ENCODE assay signal across 8 cellular contexts in the genomic region with DNA sequence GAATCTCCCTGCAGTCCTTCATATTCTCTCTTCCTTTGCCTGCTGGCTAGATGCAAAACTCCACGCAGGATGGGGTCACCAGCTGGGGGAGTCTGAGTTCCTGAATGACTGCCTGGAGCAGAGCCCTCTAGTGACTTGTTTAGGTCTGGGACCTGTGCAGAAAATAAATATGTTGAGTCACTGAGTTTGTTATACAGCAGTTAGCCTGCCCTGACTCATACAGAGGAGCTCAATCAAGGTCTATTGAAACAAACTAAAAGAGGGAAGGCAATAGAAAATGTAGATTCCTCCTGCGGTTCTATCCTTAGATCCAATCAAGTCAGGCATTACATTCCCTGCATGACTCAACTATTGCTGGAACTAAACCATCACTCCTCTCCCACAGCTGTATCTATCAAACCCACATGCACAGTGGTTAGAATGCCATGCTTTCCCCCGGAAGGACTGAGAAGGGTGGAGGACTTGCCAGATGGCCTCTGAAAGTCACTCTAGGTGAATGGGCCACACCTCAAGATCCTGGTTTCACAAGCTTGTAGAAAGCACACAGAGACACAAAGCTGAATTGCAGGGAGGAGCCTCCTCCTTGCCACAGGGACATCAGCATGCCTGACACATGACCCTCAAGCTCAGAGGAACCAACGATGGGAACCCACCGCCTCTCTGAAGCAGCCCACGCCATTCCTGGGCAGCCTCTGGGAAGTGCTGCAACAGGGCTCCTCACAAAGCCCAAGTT.
DNase-seq lines count a peak whose midpoint lies in the region; ATAC-seq and TF ChIP-seq lines count a peak whose summit lies in the region.

No MANE protein-coding gene starts in this region.

- in situ Hi-C loops in transverse colon (cut with MboI; ENCODE audit: low pct_ligation_motif_present in 1 of 4, low pct_unique_long_range_greater_than_20kb in 1 of 4, low sequenced_read_pairs in 3 of 4), result no loop called here

- peaks cover 79% of the 10 kb centered on the region for H3K27me3 Mint-ChIP-seq in activated naive CD4-positive, alpha-beta T cell treated with anti-CD3 and anti-CD28 coated beads, Interleukin-2, amount 10 ng/mL, durations not matched to agents 7 days and 5 days

- no peak for TF ChIP-seq EP300 in transverse colon (IDR thresholded peaks at IDR 0.05; ENCODE audit: low read depth)

- H3K4me1 Mint-ChIP-seq in activated naive CD4-positive, alpha-beta T cell treated with anti-CD3 and anti-CD28 coated beads, Interleukin-2, amount 10 ng/mL, durations not matched to agents 7 days and 5 days, result peaks cover 19% of the 10 kb centered on the region

- 47 to 86% methylated on average over 1 to 6 of the region's 6 CpGs for WGBS in transverse colon (ENCODE audit: low coverage in 1 of 2), 2 donors

- no peak for ATAC-seq in lower lobe of right lung

- no peak for TF ChIP-seq POLR2A in transverse colon (IDR thresholded peaks at IDR 0.05)

- no TSS peak for BruUV-seq in OCI-LY7 (replicated peaks; lab: Mats Ljungman, UMichigan)

- intact Hi-C loops in OCI-LY7 (cut with micrococcal nuclease; ENCODE audit: unreplicated experiment), result no loop called here
- intact Hi-C loops in transverse colon (cut with DNase I; ENCODE audit: low total_unique reads), result no loop called here
- intact Hi-C loops in lower lobe of right lung (cut with DNase I), result no loop called here

- H3K36me3 ChIP-seq in OCI-LY7 (ENCODE audit: insufficient read depth, low read length) (no peaks in the 10 kb centered on the region), transverse colon (no peaks in the 10 kb centered on the region), lower lobe of right lung (no peaks in the 10 kb centered on the region)

- H3K27me3 ChIP-seq in transverse colon, result no peaks in the 10 kb centered on the region
- H3K27me3 ChIP-seq in lower lobe of right lung (ENCODE audit: low read depth), result no peaks in the 10 kb centered on the region

- H3K4me2 ChIP-seq in OCI-LY7 (ENCODE audit: low read length), result no peak overlapping the region

- no peaks in the 10 kb centered on the region for H3K79me2 ChIP-seq in OCI-LY7 (ENCODE audit: insufficient read depth, low read depth, low read length)

- no peaks in the 10 kb centered on the region for H3K36me3 Mint-ChIP-seq in activated naive CD4-positive, alpha-beta T cell treated with anti-CD3 and anti-CD28 coated beads, Interleukin-2, amount 10 ng/mL, durations not matched to agents 7 days and 5 days

- TF ChIP-seq CTCF in OCI-LY7 (conservative IDR thresholded peaks at IDR 0.05; ENCODE audit: low read length) (peak; percentile 74), epithelial cell of esophagus (IDR thresholded peaks at IDR 0.05; ENCODE audit: insufficient read depth, low read depth, low read length, missing control alignments) (peak; percentile 66), transverse colon (IDR thresholded peaks at IDR 0.05) (peak in 4 of 5 experiments; percentile 16 to 56 (median 27)), lower lobe of right lung (IDR thresholded peaks at IDR 0.05) (no peak)

- H2AFZ ChIP-seq in OCI-LY7 (ENCODE audit: low read length), result no peak overlapping the region

- H3K9me3 Mint-ChIP-seq in activated naive CD4-positive, alpha-beta T cell treated with anti-CD3 and anti-CD28 coated beads, Interleukin-2, amount 10 ng/mL, durations not matched to agents 7 days and 5 days, result no peaks in the 10 kb centered on the region

- no peak overlapping the region for H3K27ac ChIP-seq in OCI-LY7 (ENCODE audit: low read depth, low read length, poor library complexity, severe bottlenecking)
- H3K27ac ChIP-seq in transverse colon, result peak overlapping the region; percentile 68 to 81 (median 75)
- no peak overlapping the region for H3K27ac ChIP-seq in lower lobe of right lung

- no peaks in the 10 kb centered on the region for H3K9me2 ChIP-seq in OCI-LY7 (ENCODE audit: insufficient read depth, low read length)

- no peaks in the 10 kb centered on the region for H3K9me3 ChIP-seq in OCI-LY7 (ENCODE audit: low read length)
- H3K9me3 ChIP-seq in transverse colon, result no peaks in the 10 kb centered on the region
- H3K9me3 ChIP-seq in lower lobe of right lung, result no peaks in the 10 kb centered on the region

- CTCF ChIA-PET in activated naive CD4-positive, alpha-beta T cell treated with anti-CD3 and anti-CD28 coated beads, Interleukin-2, amount 10 ng/mL, durations not matched to agents 7 days and 5 days (lab: Charles Lee), result interaction anchor here (0.8 to 2.5 kb wide), 12 partner anchors 9 to 75 kb away, joined by 3 to 20 read pairs (median 4); no protein-coding TSS in a partner anchor
- CTCF ChIA-PET in OCI-LY7 (lab: Charles Lee; ENCODE audit: unreplicated experiment), result no interaction called here

- POLR2A ChIA-PET in OCI-LY7 (lab: Charles Lee), result interaction anchor here (0.5 to 1.1 kb wide), 2 partner anchors 15 to 177 kb away, joined by 3 to 5 read pairs; no protein-coding TSS in a partner anchor

- H3K4me3 ChIP-seq in OCI-LY7 (ENCODE audit: low read depth, low read length, poor library complexity, severe bottlenecking) (no peak overlapping the region), epithelial cell of esophagus (ENCODE audit: low read length) (no peak overlapping the region), transverse colon (no peak overlapping the region), lower lobe of right lung (no peak overlapping the region)

- H4K20me1 ChIP-seq in OCI-LY7 (ENCODE audit: insufficient read depth, low read length), result no peaks in the 10 kb centered on the region

- no peak overlapping the region for H3K4me3 Mint-ChIP-seq in activated naive CD4-positive, alpha-beta T cell treated with anti-CD3 and anti-CD28 coated beads, Interleukin-2, amount 10 ng/mL, durations not matched to agents 7 days and 5 days

- H3K4me1 ChIP-seq in OCI-LY7 (ENCODE audit: insufficient read depth, low read length, poor library complexity, severe bottlenecking), result no peaks in the 10 kb centered on the region
- peaks cover 36 to 73% (median 60%) of the 10 kb centered on the region in 4 donors for H3K4me1 ChIP-seq in transverse colon
- H3K4me1 ChIP-seq in lower lobe of right lung, result peaks cover 34% of the 10 kb centered on the region

- peak overlapping the region; percentile 77 for H3K27ac Mint-ChIP-seq in activated naive CD4-positive, alpha-beta T cell treated with anti-CD3 and anti-CD28 coated beads, Interleukin-2, amount 10 ng/mL, durations not matched to agents 7 days and 5 days

- DNase-seq in activated naive CD4-positive, alpha-beta T cell treated with anti-CD3 and anti-CD28 coated beads, Interleukin-2, amount 10 ng/mL, durations not matched to agents 7 days and 5 days, result no peak
- no peak for DNase-seq in activated naive CD4-positive, alpha-beta T cell treated with Interleukin-2 at 50 U/mL for 16 hours
- DNase-seq in OCI-LY7 (ENCODE audit: low spot score), result peak; percentile 48
- DNase-seq in epithelial cell of esophagus (ENCODE audit: low read depth), result peak; percentile 97
- peak; percentile 67 for DNase-seq in transverse colon
- DNase-seq in NCI-H1694 treated with DMSO at 0.1 percent for 48 hours (lab: John Stamatoyannopoulos, UW), result no peak
- DNase-seq in NCI-H187 (lab: John Stamatoyannopoulos, UW), result no peak
- no peak for DNase-seq in lower lobe of right lung

Comparison
In these comparisons a context has a peak if more than half of its experiments do, and no peak if none do; other contexts are left out.
1. DNase-seq: peak in OCI-LY7 (single experiment), epithelial cell of esophagus (single experiment) and transverse colon (single experiment); none in activated naive CD4-positive, alpha-beta T cell treated with anti-CD3 and anti-CD28 coated beads, Interleukin-2, amount 10 ng/mL, durations not matched to agents 7 days and 5 days (single experiment), activated naive CD4-positive, alpha-beta T cell treated with Interleukin-2 at 50 U/mL for 16 hours (single experiment), NCI-H1694 treated with DMSO at 0.1 percent for 48 hours (single experiment), NCI-H187 (0 of 2) and lower lobe of right lung (single experiment).
2. H3K27ac ChIP-seq: peak in transverse colon (4 of 4); none in OCI-LY7 (single experiment) and lower lobe of right lung (single experiment).